In the genomic region with DNA sequence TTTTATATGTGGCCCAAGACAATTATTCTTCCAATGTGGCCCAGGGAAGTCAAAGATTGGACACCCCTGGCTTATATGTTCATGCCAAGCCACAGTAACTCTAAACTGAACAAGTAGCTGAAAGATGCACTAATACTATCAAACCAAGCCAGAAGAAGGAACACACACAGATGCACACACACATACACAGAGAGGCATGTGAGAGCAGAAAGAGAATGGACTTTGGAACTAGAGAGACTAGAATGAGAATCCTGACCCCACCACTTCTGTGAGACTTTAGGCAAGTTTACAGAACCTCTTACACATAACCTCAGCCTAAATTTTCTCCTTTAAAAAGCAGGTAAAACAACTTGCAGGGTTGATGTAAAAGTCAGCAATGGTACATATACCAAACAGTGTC, we compare ENCODE assay signal across 9 cellular contexts. TPM values are rescaled to one million over a fixed set of nuclear protein-coding genes. Genes with fewer than 3 reads are reported as not detected.
"Had no signal": no experiment of that assay in that cellular context is flagged by ENCODE, and none has a peak within 500 bp of the region (broad histone marks: within the 10 kb centered on the region; RNA-seq: fewer than 3 reads in every experiment).

No MANE protein-coding gene starts in this region.

- H3K27ac Mint-ChIP-seq: GM23338, H9, IgD-negative memory B cell had no signal

- H3K4me3 ChIP-seq: GM23338 had no signal

- FAIRE-seq: H1, H54, HTR-8/SVneo had no signal

- ATAC-seq: GM23338 had no signal

- H3K4me2 ChIP-seq: GM23338 had no signal

- H3K9me3 Mint-ChIP-seq: GM23338, H9, IgD-negative memory B cell had no signal

- H3K4me1 Mint-ChIP-seq: GM23338, H9, IgD-negative memory B cell had no signal

- H2AFZ ChIP-seq: GM23338 had no signal

- H3K4me3 Mint-ChIP-seq: GM23338, H9, IgD-negative memory B cell had no signal

- H3K27me3 Mint-ChIP-seq: IgD-negative memory B cell had no signal

- DNase-seq: H9, HCEC 1CT, KBM-7 had no signal

RNA-seq across cellular contexts. Expression of a gene that starts 52.4 kb away (rescaled TPM):
- total RNA-seq: HT-29 had no signal
- polyA plus RNA-seq: IgD-negative memory B cell had no signal
